11 cellular contexts compared by ENCODE assay signal in the genomic region with DNA sequence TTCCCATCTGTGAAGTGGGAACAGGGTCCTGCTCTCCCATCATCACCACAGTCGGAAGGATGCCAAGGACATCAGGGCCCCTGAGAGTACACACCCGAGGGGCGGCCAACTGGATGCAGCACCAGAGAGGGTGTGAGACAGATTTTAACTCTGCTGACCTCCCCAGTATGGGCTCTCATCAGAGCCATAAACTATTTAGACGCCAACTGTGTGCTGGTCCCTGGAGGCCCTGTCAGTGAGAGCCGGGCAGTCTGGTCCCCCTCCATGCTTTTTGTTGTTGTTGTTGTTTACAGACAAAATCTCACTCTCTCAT. TPM values are rescaled to one million over a fixed set of nuclear protein-coding genes. Genes with fewer than 3 reads are reported as not detected.
DNase-seq lines count a peak whose midpoint lies in the region; ATAC-seq, FAIRE-seq and TF ChIP-seq lines count a peak whose summit lies in the region.
"Had no signal": no experiment of that assay in that cellular context is flagged by ENCODE, and none has a peak within 500 bp of the region (broad histone marks: within the 10 kb centered on the region; RNA-seq: fewer than 3 reads in every experiment).

No MANE protein-coding gene starts in this region.

- H3K4me3 Mint-ChIP-seq in activated naive CD4-positive, alpha-beta T cell treated with anti-CD3 and anti-CD28 coated beads, Interleukin-2, amount 50 U/mL, for 24 hours = peak overlapping the region; percentile 76
- peak overlapping the region; percentile 80 for H3K4me3 Mint-ChIP-seq in activated T-helper 17 cell treated with anti-CD3 and anti-CD28 coated beads, Interleukin-2, amount 50 U/mL, for 72 hours
- H3K4me3 Mint-ChIP-seq in memory B cell (peak overlapping the region; percentile 71), type B pancreatic cell (peak overlapping the region; percentile 52)

- no peak for TF ChIP-seq POLR2A in GM12892 (IDR thresholded peaks at IDR 0.05; ENCODE audit: low read depth, low read length)

- no peak for DNase-seq in activated naive CD4-positive, alpha-beta T cell (lab: John Stamatoyannopoulos, UW)
- no peak for DNase-seq in memory B cell (ENCODE audit: low spot score in 2 of 2)
- no peak for DNase-seq in type B pancreatic cell (ENCODE audit: extremely low spot score, unreplicated experiment)
- no peak for DNase-seq in superior temporal gyrus (ENCODE audit: extremely low spot score)
- DNase-seq in GM12892 (ENCODE audit: insufficient read length) = no peak
- no peak for DNase-seq in activated CD4-positive, CD25-positive, alpha-beta regulatory T cell treated with anti-CD3 and anti-CD28 coated beads, Interleukin-2, amount 50 U/mL, for 72 hours
- DNase-seq: anterior cingulate cortex, NCI-H1694 treated with DMSO at 0.1 percent for 48 hours had no signal

- no peaks in the 10 kb centered on the region for H3K36me3 Mint-ChIP-seq in activated naive CD4-positive, alpha-beta T cell treated with anti-CD3 and anti-CD28 coated beads, Interleukin-2, amount 50 U/mL, for 24 hours
- peaks cover 5% of the 10 kb centered on the region for H3K36me3 Mint-ChIP-seq in activated T-helper 17 cell treated with anti-CD3 and anti-CD28 coated beads, Interleukin-2, amount 50 U/mL, for 72 hours (ENCODE audit: low read depth)
- H3K36me3 Mint-ChIP-seq in memory B cell (no peaks in the 10 kb centered on the region), type B pancreatic cell (no peaks in the 10 kb centered on the region)

- no peak for ATAC-seq in activated T-helper 17 cell treated with anti-CD3 and anti-CD28 coated beads, Interleukin-2, amount 50 U/mL, for 72 hours (replicated peaks)
- ATAC-seq in memory B cell (ENCODE audit: low read depth) = no peak

- H3K27me3 Mint-ChIP-seq in activated naive CD4-positive, alpha-beta T cell treated with anti-CD3 and anti-CD28 coated beads, Interleukin-2, amount 50 U/mL, for 24 hours = no peaks in the 10 kb centered on the region
- H3K27me3 Mint-ChIP-seq in activated T-helper 17 cell treated with anti-CD3 and anti-CD28 coated beads, Interleukin-2, amount 50 U/mL, for 72 hours = no peaks in the 10 kb centered on the region
- H3K27me3 Mint-ChIP-seq in memory B cell (no peaks in the 10 kb centered on the region), type B pancreatic cell (peaks cover 48% of the 10 kb centered on the region)

- no peaks in the 10 kb centered on the region for H3K9me3 Mint-ChIP-seq in activated naive CD4-positive, alpha-beta T cell treated with anti-CD3 and anti-CD28 coated beads, Interleukin-2, amount 50 U/mL, for 24 hours
- no peaks in the 10 kb centered on the region for H3K9me3 Mint-ChIP-seq in activated T-helper 17 cell treated with anti-CD3 and anti-CD28 coated beads, Interleukin-2, amount 50 U/mL, for 72 hours
- no peaks in the 10 kb centered on the region for H3K9me3 Mint-ChIP-seq in memory B cell
- no peaks in the 10 kb centered on the region for H3K9me3 Mint-ChIP-seq in type B pancreatic cell

- H3K4me1 Mint-ChIP-seq in activated naive CD4-positive, alpha-beta T cell treated with anti-CD3 and anti-CD28 coated beads, Interleukin-2, amount 50 U/mL, for 24 hours = peaks cover 75% of the 10 kb centered on the region
- H3K4me1 Mint-ChIP-seq in activated T-helper 17 cell treated with anti-CD3 and anti-CD28 coated beads, Interleukin-2, amount 50 U/mL, for 72 hours = peaks cover 53% of the 10 kb centered on the region
- H3K4me1 Mint-ChIP-seq in memory B cell = peaks cover 65% of the 10 kb centered on the region
- H3K4me1 Mint-ChIP-seq in type B pancreatic cell (ENCODE audit: unreplicated experiment) = peaks cover 23% of the 10 kb centered on the region

- FAIRE-seq in GM12892 (lab: Jason Lieb, UNC) = no peak

- TF ChIP-seq CTCF in type B pancreatic cell (conservative IDR thresholded peaks at IDR 0.05) = no peak

- H3K27ac Mint-ChIP-seq in activated naive CD4-positive, alpha-beta T cell treated with anti-CD3 and anti-CD28 coated beads, Interleukin-2, amount 50 U/mL, for 24 hours = no peak overlapping the region
- peak overlapping the region; percentile 93 for H3K27ac Mint-ChIP-seq in activated T-helper 17 cell treated with anti-CD3 and anti-CD28 coated beads, Interleukin-2, amount 50 U/mL, for 72 hours
- H3K27ac Mint-ChIP-seq in memory B cell (peak overlapping the region; percentile 88), type B pancreatic cell (no peak overlapping the region)

RNA-seq across cellular contexts. Expression of gene FGR, which starts 1.7 kb away (rescaled TPM):
- 1 to 10 TPM in 1 of 2 donors, not detected in 1; 1.2 TPM for total RNA-seq in activated T-helper 17 cell treated with anti-CD3 and anti-CD28 coated beads, Interleukin-2, amount 50 U/mL, for 72 hours
- total RNA-seq in type B pancreatic cell (ENCODE audit: low replicate concordance) = not detected in 2 replicates
- 43.6 TPM for polyA plus RNA-seq in GM12892 (2012; ENCODE audit: missing spikeins)
- total RNA-seq: fibroblast of lung had no signal
- polyA plus RNA-seq: fibroblast of lung had no signal

RNA-seq across cellular contexts. Expression of gene AHDC1, which starts 29.3 kb away (rescaled TPM):
- 10 to 100 TPM; 13.3 to 22.3 TPM for total RNA-seq in activated T-helper 17 cell treated with anti-CD3 and anti-CD28 coated beads, Interleukin-2, amount 50 U/mL, for 72 hours
- total RNA-seq in type B pancreatic cell (ENCODE audit: low replicate concordance) = 49.3 and 61.0 TPM in 2 replicates
- 2.8 TPM for polyA plus RNA-seq in GM12892 (2012; ENCODE audit: missing spikeins)

RNA-seq across cellular contexts. Expression of gene IFI6, which starts 38.7 kb away (rescaled TPM):
- total RNA-seq in activated T-helper 17 cell treated with anti-CD3 and anti-CD28 coated beads, Interleukin-2, amount 50 U/mL, for 72 hours = 10 to 100 TPM; 32.3 to 43.7 TPM
- total RNA-seq in type B pancreatic cell (ENCODE audit: low replicate concordance) = 62.2 and 136 TPM in 2 replicates
- 51.1 TPM for polyA plus RNA-seq in GM12892 (2012; ENCODE audit: missing spikeins)

Comparison
In these comparisons a context has a peak if more than half of its experiments do, and no peak if none do; other contexts are left out.
1. H3K27ac Mint-ChIP-seq: peak in activated T-helper 17 cell treated with anti-CD3 and anti-CD28 coated beads, Interleukin-2, amount 50 U/mL, for 72 hours (single experiment) and memory B cell (single experiment); none in activated naive CD4-positive, alpha-beta T cell treated with anti-CD3 and anti-CD28 coated beads, Interleukin-2, amount 50 U/mL, for 24 hours (single experiment) and type B pancreatic cell (single experiment).
2. Peak in every context shown above with its lines, with median percentiles within 50 percentile points of each other: H3K4me3 Mint-ChIP-seq.